ENCODE assay signal across 23 cellular contexts in the genomic region with DNA sequence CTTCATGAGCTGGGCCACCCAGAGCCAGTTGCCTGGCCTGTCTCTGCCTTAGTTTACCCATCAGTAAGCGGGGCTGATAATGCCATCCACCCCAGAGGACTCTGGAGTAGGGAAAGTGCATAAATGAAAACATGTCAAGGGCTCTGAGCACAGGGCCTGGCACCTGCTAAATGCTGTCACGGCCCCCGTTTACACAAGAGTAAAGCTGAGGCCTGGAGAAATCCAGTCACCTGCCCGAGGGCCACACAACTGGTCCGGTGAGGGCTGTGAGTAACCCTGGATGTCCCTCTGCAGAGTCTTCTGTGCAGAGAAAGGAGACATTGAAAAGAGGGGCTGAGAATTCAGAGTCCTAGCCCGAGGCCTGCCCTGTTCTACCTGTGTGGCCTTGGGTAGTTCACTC.
"Had no signal": no experiment of that assay in that cellular context is flagged by ENCODE, and none has a peak within 500 bp of the region (broad histone marks: within the 10 kb centered on the region; RNA-seq: fewer than 3 reads in every experiment).

No MANE protein-coding gene starts in this region.

- H3K27me3 ChIP-seq: adrenal gland, transverse colon, vagina had no signal

- H3K36me3 Mint-ChIP-seq: activated naive CD8-positive, alpha-beta T cell; mesothelial cell of epicardium; naive thymus-derived CD8-positive, alpha-beta T cell had no signal

- H3K27ac ChIP-seq: prostate gland, vagina had no signal

- H3K27ac Mint-ChIP-seq: activated B cell treated with CpG ODN at 0.5 μM for 24 hours; activated CD4-positive, alpha-beta T cell treated with anti-CD3 and anti-CD28 coated beads for 36 hours; activated naive CD8-positive, alpha-beta T cell; activated T-cell treated with anti-CD3 and anti-CD28 coated beads, Interleukin-2, amount 50 U/mL, for 24 hours; activated T-helper 2 cell treated with anti-CD3 and anti-CD28 coated beads, Interferon-gamma antibody, Interleukin-2, Interleukin-4, amounts not matched to agents 10 μg/mL and 5 μg/mL and 100 μg/mL, durations not matched to agents 14 hours and 24 hours and 36 hours; mesothelial cell of epicardium; naive thymus-derived CD8-positive, alpha-beta T cell; stimulated activated naive CD8-positive, alpha-beta T cell treated with anti-CD3 and anti-CD28 coated beads, Interleukin-15, amount 100 ng/mL, for 72 hours had no signal

- H3K9me3 ChIP-seq: adrenal gland, prostate gland, transverse colon, vagina had no signal

- H3K4me3 Mint-ChIP-seq: activated B cell treated with CpG ODN at 0.5 μM for 24 hours; activated CD4-positive, alpha-beta T cell treated with anti-CD3 and anti-CD28 coated beads for 36 hours; activated naive CD8-positive, alpha-beta T cell; activated T-cell treated with anti-CD3 and anti-CD28 coated beads, Interleukin-2, amount 50 U/mL, for 24 hours; mesothelial cell of epicardium; naive thymus-derived CD8-positive, alpha-beta T cell; stimulated activated naive CD8-positive, alpha-beta T cell treated with anti-CD3 and anti-CD28 coated beads, Interleukin-15, amount 100 ng/mL, for 72 hours had no signal

- H3K4me3 ChIP-seq: adrenal gland, prostate gland, vagina had no signal

- H3K36me3 ChIP-seq: adrenal gland, prostate gland, transverse colon, vagina had no signal

- H3K4me1 ChIP-seq: adrenal gland, prostate gland, vagina had no signal

- H3K9me3 Mint-ChIP-seq: activated B cell treated with CpG ODN at 0.5 μM for 24 hours; activated T-cell treated with anti-CD3 and anti-CD28 coated beads, Interleukin-2, amount 50 U/mL, for 24 hours; activated T-helper 2 cell treated with anti-CD3 and anti-CD28 coated beads, Interferon-gamma antibody, Interleukin-2, Interleukin-4, amounts not matched to agents 10 μg/mL and 5 μg/mL and 100 μg/mL, durations not matched to agents 14 hours and 24 hours and 36 hours; mesothelial cell of epicardium; naive thymus-derived CD8-positive, alpha-beta T cell; stimulated activated naive CD8-positive, alpha-beta T cell treated with anti-CD3 and anti-CD28 coated beads, Interleukin-15, amount 100 ng/mL, for 72 hours had no signal

- DNase-seq: activated B cell treated with CpG ODN at 0.5 μM for 24 hours; activated CD4-positive, alpha-beta T cell treated with anti-CD3 and anti-CD28 coated beads for 36 hours; activated CD4-positive, alpha-beta T cell treated with anti-CD3 and anti-CD28 coated beads, Interleukin-2, amount 50 U/mL, for 4 hours; activated CD8-positive, alpha-beta memory T cell treated with anti-CD3 and anti-CD28 coated beads for 24 hours; activated CD8-positive, alpha-beta memory T cell treated with anti-CD3 and anti-CD28 coated beads, Interleukin-2, amount 50 U/mL, for 4 hours; activated naive CD4-positive, alpha-beta T cell; activated T-cell treated with anti-CD3 and anti-CD28 coated beads, Interleukin-2, amount 50 U/mL, for 24 hours; adrenal gland; central memory CD4-positive, alpha-beta T cell; dermis blood vessel endothelial cell; effector CD8-positive, alpha-beta T cell; islet precursor cell; left cardiac atrium; naive thymus-derived CD8-positive, alpha-beta T cell; stimulated activated CD4-positive, alpha-beta T cell treated with anti-CD3 and anti-CD28 coated beads, Interleukin-1b, Interleukin-23, amount 100 ng/mL, for 48 hours; stimulated activated naive CD8-positive, alpha-beta T cell treated with anti-CD3 and anti-CD28 coated beads, Interleukin-15, amount 100 ng/mL, for 72 hours; T-helper 9 cell; transverse colon had no signal

- ATAC-seq: activated CD4-positive, alpha-beta T cell treated with anti-CD3 and anti-CD28 coated beads for 36 hours; naive thymus-derived CD8-positive, alpha-beta T cell; stimulated activated naive CD8-positive, alpha-beta T cell treated with anti-CD3 and anti-CD28 coated beads, Interleukin-15, amount 100 ng/mL, for 72 hours had no signal
